21 cellular contexts compared by ENCODE assay signal in the genomic region with DNA sequence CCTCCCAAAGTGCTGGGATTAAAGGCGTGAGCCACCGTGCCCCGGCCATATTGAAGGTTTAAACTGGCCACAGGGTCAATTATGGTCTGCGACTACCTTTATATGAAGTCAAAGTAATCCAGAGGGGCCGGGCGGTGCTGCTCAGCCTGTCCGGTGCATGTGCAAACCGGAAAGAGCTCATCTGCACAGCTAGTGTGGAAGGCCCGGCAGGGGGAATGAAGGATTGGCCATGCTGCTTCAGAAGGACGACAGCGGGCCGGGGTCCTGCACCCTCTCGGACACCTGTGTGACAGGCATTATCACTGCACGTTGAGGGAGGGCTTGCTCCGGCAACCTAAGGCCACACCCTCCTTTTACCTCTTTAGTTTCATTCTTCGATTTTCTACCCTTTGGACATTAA. TPM values are rescaled to one million over a fixed set of nuclear protein-coding genes. Genes with fewer than 3 reads are reported as not detected.
DNase-seq lines count a peak whose midpoint lies in the region; ATAC-seq and TF ChIP-seq lines count a peak whose summit lies in the region.
"Had no signal": no experiment of that assay in that cellular context is flagged by ENCODE, and none has a peak within 500 bp of the region (broad histone marks: within the 10 kb centered on the region; RNA-seq: fewer than 3 reads in every experiment).

No MANE protein-coding gene starts in this region.

- TF ChIP-seq CTCF in CD14-positive monocyte (IDR thresholded peaks at IDR 0.05), result no peak

- peaks cover 1% of the 10 kb centered on the region in 2 donors for H3K36me3 Mint-ChIP-seq in activated T-cell treated with anti-CD3 and anti-CD28 coated beads, Interleukin-2, amount 50 U/mL, for 72 hours (ENCODE audit: insufficient read depth in 2 of 2)
- H3K36me3 Mint-ChIP-seq in CD4-positive, alpha-beta memory T cell, result peaks cover 21 to 47% of the 10 kb centered on the region in 2 donors
- peaks cover 0 to 29% (median 15%) of the 10 kb centered on the region in 5 donors for H3K36me3 Mint-ChIP-seq in naive thymus-derived CD4-positive, alpha-beta T cell
- H3K36me3 Mint-ChIP-seq in CD14-positive monocyte, result peaks cover 0 to 25% of the 10 kb centered on the region in 2 donors

- no peak for ATAC-seq in activated T-cell treated with anti-CD3 and anti-CD28 coated beads, Interleukin-2, amount 50 U/mL, for 72 hours (replicated peaks in 1 of 2)
- ATAC-seq in naive thymus-derived CD4-positive, alpha-beta T cell, result no peak
- ATAC-seq: GM23338, HCT116 had no signal

- intact Hi-C loops in CD4-positive, alpha-beta memory T cell (cut with micrococcal nuclease), result loop anchor here (2.0 kb wide), 1 partner anchor 14 kb away; no protein-coding TSS in a partner anchor
- intact Hi-C loops in naive thymus-derived CD4-positive, alpha-beta T cell (cut with micrococcal nuclease), result no loop called here
- intact Hi-C loops in CD14-positive monocyte (cut with micrococcal nuclease), result no loop called here

- peaks cover 22% of the 10 kb centered on the region for H3K4me1 Mint-ChIP-seq in activated T-cell treated with anti-CD3 and anti-CD28 coated beads, Interleukin-2, amount 50 U/mL, for 72 hours (ENCODE audit: low read depth)
- peaks cover 26 to 55% (median 42%) of the 10 kb centered on the region in 4 donors for H3K4me1 Mint-ChIP-seq in CD4-positive, alpha-beta memory T cell
- H3K4me1 Mint-ChIP-seq in naive thymus-derived CD4-positive, alpha-beta T cell, result peaks cover 23 to 53% (median 47%) of the 10 kb centered on the region in 7 donors
- H3K4me1 Mint-ChIP-seq in CD14-positive monocyte, result no peaks in the 10 kb centered on the region
- H3K4me1 Mint-ChIP-seq: B cell had no signal

- H3K4me1 ChIP-seq in CD4-positive, alpha-beta memory T cell (ENCODE audit: insufficient read depth, low read length), result peaks cover 37% of the 10 kb centered on the region
- H3K4me1 ChIP-seq in naive thymus-derived CD4-positive, alpha-beta T cell (ENCODE audit: control insufficient read depth in 2 of 2, insufficient read depth in 2 of 2, low read length in 2 of 2), result peaks cover 20 to 33% of the 10 kb centered on the region in 2 donors

- peaks cover 16% of the 10 kb centered on the region for H3K36me3 ChIP-seq in CD4-positive, alpha-beta memory T cell (ENCODE audit: insufficient read depth, low read length)
- H3K36me3 ChIP-seq in naive thymus-derived CD4-positive, alpha-beta T cell (ENCODE audit: control insufficient read depth in 2 of 3, insufficient read depth in 3 of 3, low read length in 3 of 3), result peaks cover 0 to 67% (median 14%) of the 10 kb centered on the region in 3 experiments

- H3K27me3 Mint-ChIP-seq in activated T-cell treated with anti-CD3 and anti-CD28 coated beads, Interleukin-2, amount 50 U/mL, for 72 hours (ENCODE audit: low read depth), result no peaks in the 10 kb centered on the region
- no peaks in the 10 kb centered on the region for H3K27me3 Mint-ChIP-seq in CD4-positive, alpha-beta memory T cell
- no peaks in the 10 kb centered on the region for H3K27me3 Mint-ChIP-seq in naive thymus-derived CD4-positive, alpha-beta T cell
- H3K27me3 Mint-ChIP-seq in CD14-positive monocyte (ENCODE audit: low read depth in 3 of 3), result peaks cover 0 to 1% (median 1%) of the 10 kb centered on the region in 3 donors
- H3K27me3 Mint-ChIP-seq: B cell had no signal

- H3K4me3 Mint-ChIP-seq in activated T-cell treated with anti-CD3 and anti-CD28 coated beads, Interleukin-2, amount 50 U/mL, for 72 hours, result no peak overlapping the region
- no peak overlapping the region for H3K4me3 Mint-ChIP-seq in CD4-positive, alpha-beta memory T cell
- no peak overlapping the region for H3K4me3 Mint-ChIP-seq in naive thymus-derived CD4-positive, alpha-beta T cell
- no peak overlapping the region for H3K4me3 Mint-ChIP-seq in CD14-positive monocyte
- H3K4me3 Mint-ChIP-seq: B cell, GM23338, H9 had no signal

- no peak for DNase-seq in activated T-cell treated with anti-CD3 and anti-CD28 coated beads, Interleukin-2, amount 50 U/mL, for 72 hours
- DNase-seq in activated T-cell treated with anti-CD3 and anti-CD28 coated beads, Interleukin-2, amount 50 U/mL, for 48 hours, result no peak
- DNase-seq in CD4-positive, alpha-beta memory T cell, result no peak
- DNase-seq in naive thymus-derived CD4-positive, alpha-beta T cell, result no peak
- no peak for DNase-seq in CD14-positive monocyte (ENCODE audit: low spot score)
- DNase-seq in AML-193 (lab: John Stamatoyannopoulos, UW), result no peak
- DNase-seq: Calu3, COR-L47, DMS53, DMS79 treated with DMSO at 0.1 percent for 48 hours, GF-D8, H9 had no signal

- no peaks in the 10 kb centered on the region for H3K27me3 ChIP-seq in CD4-positive, alpha-beta memory T cell (ENCODE audit: insufficient read depth, low read length)
- H3K27me3 ChIP-seq in naive thymus-derived CD4-positive, alpha-beta T cell (ENCODE audit: control insufficient read depth in 2 of 2, insufficient read depth in 2 of 2, low read length in 2 of 2), result no peaks in the 10 kb centered on the region
- H3K27me3 ChIP-seq: BLaER1 treated with 17β-estradiol and CSF1 and Interleukin-3, amounts not matched to agents 10 nM and 100 nM had no signal

- peak overlapping the region; percentile 57 for H3K27ac Mint-ChIP-seq in activated T-cell treated with anti-CD3 and anti-CD28 coated beads, Interleukin-2, amount 50 U/mL, for 72 hours
- peak overlapping the region in 5 of 7 donors; percentile 37 to 81 (median 64) for H3K27ac Mint-ChIP-seq in CD4-positive, alpha-beta memory T cell
- peak overlapping the region in 6 of 9 donors; percentile 5 to 82 (median 46) for H3K27ac Mint-ChIP-seq in naive thymus-derived CD4-positive, alpha-beta T cell
- H3K27ac Mint-ChIP-seq in CD14-positive monocyte, result no peak overlapping the region
- H3K27ac Mint-ChIP-seq: B cell, GM23338, H9 had no signal

- no peaks in the 10 kb centered on the region for H3K9me3 Mint-ChIP-seq in activated T-cell treated with anti-CD3 and anti-CD28 coated beads, Interleukin-2, amount 50 U/mL, for 72 hours
- peaks cover 0 to 1% (median 0%) of the 10 kb centered on the region in 8 donors for H3K9me3 Mint-ChIP-seq in CD4-positive, alpha-beta memory T cell
- H3K9me3 Mint-ChIP-seq in naive thymus-derived CD4-positive, alpha-beta T cell, result no peaks in the 10 kb centered on the region
- H3K9me3 Mint-ChIP-seq in CD14-positive monocyte, result no peaks in the 10 kb centered on the region
- H3K9me3 Mint-ChIP-seq: GM23338, H9 had no signal

- CTCF ChIA-PET in CD4-positive, alpha-beta memory T cell (lab: Charles Lee; ENCODE audit: partially characterized antibody), result no interaction called here
- CTCF ChIA-PET in naive thymus-derived CD4-positive, alpha-beta T cell (lab: Charles Lee), result no interaction called here

- no peaks in the 10 kb centered on the region for H3K9me3 ChIP-seq in CD4-positive, alpha-beta memory T cell (ENCODE audit: control insufficient read depth in 1 of 2, low read length in 2 of 2)
- H3K9me3 ChIP-seq in naive thymus-derived CD4-positive, alpha-beta T cell (ENCODE audit: control insufficient read depth in 2 of 3, low read length in 3 of 3), result no peaks in the 10 kb centered on the region
- H3K9me3 ChIP-seq: BLaER1 treated with 17β-estradiol and CSF1 and Interleukin-3, amounts not matched to agents 10 nM and 100 nM had no signal

- no peak overlapping the region for H3K27ac ChIP-seq in CD4-positive, alpha-beta memory T cell (ENCODE audit: low read depth, low read length)
- no peak overlapping the region for H3K27ac ChIP-seq in naive thymus-derived CD4-positive, alpha-beta T cell (ENCODE audit: low read depth, low read length)
- H3K27ac ChIP-seq: BLaER1 treated with 17β-estradiol and CSF1 and Interleukin-3, amounts not matched to agents 10 nM and 100 nM had no signal

- H3K4me3 ChIP-seq in CD4-positive, alpha-beta memory T cell (ENCODE audit: low read length in 2 of 2), result no peak overlapping the region
- H3K4me3 ChIP-seq in naive thymus-derived CD4-positive, alpha-beta T cell (ENCODE audit: low read length), result no peak overlapping the region
- H3K4me3 ChIP-seq: BLaER1 treated with 17β-estradiol and CSF1 and Interleukin-3, amounts not matched to agents 10 nM and 100 nM; GM23338 had no signal

- POLR2A ChIA-PET in CD4-positive, alpha-beta memory T cell (lab: Charles Lee; ENCODE audit: partially characterized antibody), result interaction anchor here (1.3 to 2.6 kb wide), 4 partner anchors 10 to 21 kb away, joined by 5 to 15 read pairs (median 7); no protein-coding TSS in a partner anchor
- POLR2A ChIA-PET in naive thymus-derived CD4-positive, alpha-beta T cell (lab: Charles Lee), result interaction anchor here (1.8 to 3.4 kb wide), 3 partner anchors 11 to 23 kb away, joined by 5 to 21 read pairs (median 9); a partner anchor contains a TSS

RNA-seq across cellular contexts. Expression of a gene that starts 23.6 kb away (rescaled TPM):
- total RNA-seq in activated T-cell treated with anti-CD3 and anti-CD28 coated beads, Interleukin-2, amount 50 U/mL, for 72 hours, result 10 to 100 TPM; 15.7 to 16.7 TPM
- total RNA-seq in CD4-positive, alpha-beta memory T cell, result 100 to 1,000 TPM; 124 to 125 TPM
- polyA plus RNA-seq in CD4-positive, alpha-beta memory T cell, result 10 to 100 TPM; 95.9 to 97.1 TPM
- 100 to 1,000 TPM in 2 of 5 experiments, 10 to 100 TPM in 3; 26.3 to 162 (median 47.5) TPM for total RNA-seq in naive thymus-derived CD4-positive, alpha-beta T cell
- 100 to 1,000 TPM; 152 to 186 TPM for polyA plus RNA-seq in naive thymus-derived CD4-positive, alpha-beta T cell
- 1 to 10 TPM; 1.3 to 1.5 TPM for polyA plus RNA-seq in CD14-positive monocyte
- total RNA-seq: A172, A673, Calu3, Daoy, G401, H4, H9 had no signal

RNA-seq across cellular contexts. Expression of a gene that starts 54.8 kb away (rescaled TPM):
- total RNA-seq in activated T-cell treated with anti-CD3 and anti-CD28 coated beads, Interleukin-2, amount 50 U/mL, for 72 hours, result 10 to 100 TPM; 13.7 to 16.1 TPM
- total RNA-seq in CD4-positive, alpha-beta memory T cell, result 1 to 10 TPM; 5.5 to 7.3 TPM
- 1 to 10 TPM; 3.3 to 3.8 TPM for polyA plus RNA-seq in CD4-positive, alpha-beta memory T cell
- total RNA-seq in naive thymus-derived CD4-positive, alpha-beta T cell, result 10 to 100 TPM in 1 of 5 experiments, 1 to 10 TPM in 4; 7.3 to 10.6 (median 8.1) TPM
- polyA plus RNA-seq in naive thymus-derived CD4-positive, alpha-beta T cell, result 10 to 100 TPM in 1 of 2 donors, 1 to 10 TPM in 1; 8.9 to 13.5 TPM
- 1 to 10 TPM in 1 of 2 donors, under 1 TPM in 1; 0.75 to 1.2 TPM for polyA plus RNA-seq in CD14-positive monocyte

RNA-seq across cellular contexts. Expression of a gene that starts 55.1 kb away (rescaled TPM):
- total RNA-seq in activated T-cell treated with anti-CD3 and anti-CD28 coated beads, Interleukin-2, amount 50 U/mL, for 72 hours, result 10 to 100 TPM; 28.3 to 30.1 TPM
- total RNA-seq in CD4-positive, alpha-beta memory T cell, result 10 to 100 TPM; 27.3 to 33.8 TPM
- polyA plus RNA-seq in CD4-positive, alpha-beta memory T cell, result 1 to 10 TPM in 1 of 2 donors, under 1 TPM in 1; 0.55 to 5.1 TPM
- total RNA-seq in naive thymus-derived CD4-positive, alpha-beta T cell, result 10 to 100 TPM; 27.0 to 33.2 (median 31.3) TPM
- 1 to 10 TPM; 2.1 to 5.0 TPM for polyA plus RNA-seq in naive thymus-derived CD4-positive, alpha-beta T cell
- polyA plus RNA-seq in CD14-positive monocyte, result 1 to 10 TPM in 1 of 2 donors, under 1 TPM in 1; 0.46 to 1.0 TPM

Comparison
In these comparisons a context has a peak if more than half of its experiments do, and no peak if none do; other contexts are left out.
1. H3K27ac Mint-ChIP-seq: peak in activated T-cell treated with anti-CD3 and anti-CD28 coated beads, Interleukin-2, amount 50 U/mL, for 72 hours (single experiment), CD4-positive, alpha-beta memory T cell (5 of 7) and naive thymus-derived CD4-positive, alpha-beta T cell (6 of 9); none in CD14-positive monocyte (0 of 7).